Comparison of ENCODE assay signal across 9 cellular contexts in genomic region chr11:14645247-14645912, GRCh38. TPM values are rescaled to one million over a fixed set of nuclear protein-coding genes. Genes with fewer than 3 reads are reported as not detected.
DNase-seq lines count a peak whose midpoint lies in the region; ATAC-seq, FAIRE-seq and TF ChIP-seq lines count a peak whose summit lies in the region.
"Had no signal": no experiment of that assay in that cellular context is flagged by ENCODE, and none has a peak within 500 bp of the region (broad histone marks: within the 10 kb centered on the region; RNA-seq: fewer than 3 reads in every experiment).

No MANE protein-coding gene starts in this region.

- CTCF ChIA-PET in CD8-positive, alpha-beta memory T cell (lab: Charles Lee), result interaction anchor here (1.1 to 3.2 kb wide), 24 partner anchors 12 to 391 kb away, joined by 3 to 33 read pairs (median 6); partner anchors contain the start of genes COPB1 and CYP2R1

- H3K4me3 ChIP-seq in CD8-positive, alpha-beta memory T cell (ENCODE audit: low read length), result peak overlapping the region; percentile 79
- peak overlapping the region; percentile 88 for H3K4me3 ChIP-seq in LNCaP clone FGC (ENCODE audit: low read depth, low read length)
- peak overlapping the region in 1 of 3 experiments; percentile 61 for H3K4me3 ChIP-seq in keratinocyte (ENCODE audit: control insufficient read depth in 2 of 3, extremely low read depth in 1 of 3, insufficient read depth in 2 of 3, low read depth in 1 of 3, low read length in 3 of 3)
- H3K4me3 ChIP-seq in testis, result peak overlapping the region; percentile 79 to 96

- no peaks in the 10 kb centered on the region for H3K36me3 ChIP-seq in CD8-positive, alpha-beta memory T cell (ENCODE audit: insufficient read depth, low read length)
- H3K36me3 ChIP-seq in keratinocyte (ENCODE audit: control insufficient read depth in 2 of 2, extremely low read depth in 1 of 2, insufficient read depth in 2 of 2, low read length in 2 of 2), result no peaks in the 10 kb centered on the region
- no peaks in the 10 kb centered on the region for H3K36me3 ChIP-seq in testis (ENCODE audit: low read depth, missing control alignments)

- FAIRE-seq in keratinocyte (lab: Jason Lieb, UNC), result peak; percentile 26

- peaks cover 43% of the 10 kb centered on the region for H3K4me1 ChIP-seq in CD8-positive, alpha-beta memory T cell (ENCODE audit: insufficient read depth, low read length)
- peaks cover 12% of the 10 kb centered on the region for H3K4me1 ChIP-seq in keratinocyte (ENCODE audit: control insufficient read depth, extremely low read depth, insufficient read depth, low read length)
- no peaks in the 10 kb centered on the region for H3K4me1 ChIP-seq in testis

- peak in 2 of 5 donors; percentile 39 to 58 for DNase-seq in CD8-positive, alpha-beta memory T cell
- no peak for DNase-seq in LNCaP clone FGC (ENCODE audit: low read depth)
- DNase-seq in activated naive CD8-positive, alpha-beta T cell treated with anti-CD3 and anti-CD28 coated beads, Interleukin-2, amount 10 ng/mL, durations not matched to agents 7 days and 5 days, result no peak
- DNase-seq in keratinocyte (ENCODE audit: low read depth, low spot score), result no peak
- DNase-seq in testis, result no peak
- no peak for DNase-seq in left lobe of liver (ENCODE audit: low spot score)

- H3K4me3 Mint-ChIP-seq in CD8-positive, alpha-beta memory T cell, result peak overlapping the region; percentile 87 to 96 (median 92)
- peak overlapping the region; percentile 92 for H3K4me3 Mint-ChIP-seq in activated naive CD8-positive, alpha-beta T cell treated with anti-CD3 and anti-CD28 coated beads, Interleukin-2, amount 10 ng/mL, durations not matched to agents 7 days and 5 days

- ATAC-seq in activated naive CD8-positive, alpha-beta T cell treated with anti-CD3 and anti-CD28 coated beads, Interleukin-2, amount 10 ng/mL, durations not matched to agents 7 days and 5 days (ENCODE audit: low read depth), result no peak
- ATAC-seq in HG02840 (IDR thresholded peaks at IDR 0.05; ENCODE audit: low FRiP score, unreplicated experiment), result no peak
- no peak for ATAC-seq in HG03139 (IDR thresholded peaks at IDR 0.05; ENCODE audit: unreplicated experiment)
- ATAC-seq in left lobe of liver, result no peak

- H3K27me3 ChIP-seq in CD8-positive, alpha-beta memory T cell (ENCODE audit: insufficient read depth, low read length, poor library complexity, severe bottlenecking), result no peaks in the 10 kb centered on the region
- H3K27me3 ChIP-seq in keratinocyte (ENCODE audit: control insufficient read depth, extremely low read depth, insufficient read depth, low read length) (peaks cover 48% of the 10 kb centered on the region), testis (no peaks in the 10 kb centered on the region)

- peaks cover 60 to 74% (median 63%) of the 10 kb centered on the region in 3 donors for H3K4me1 Mint-ChIP-seq in CD8-positive, alpha-beta memory T cell
- H3K4me1 Mint-ChIP-seq in activated naive CD8-positive, alpha-beta T cell treated with anti-CD3 and anti-CD28 coated beads, Interleukin-2, amount 10 ng/mL, durations not matched to agents 7 days and 5 days, result peaks cover 48% of the 10 kb centered on the region

- H3K9me1 ChIP-seq in keratinocyte (ENCODE audit: control insufficient read depth, extremely low read depth, insufficient read depth, low read length), result no peaks in the 10 kb centered on the region

- no peak overlapping the region for H3K9ac ChIP-seq in keratinocyte (ENCODE audit: control insufficient read depth, extremely low read depth, insufficient read depth, low read length)

- H3K27ac Mint-ChIP-seq in CD8-positive, alpha-beta memory T cell, result peak overlapping the region; percentile 70 to 94 (median 88)
- peak overlapping the region; percentile 90 for H3K27ac Mint-ChIP-seq in activated naive CD8-positive, alpha-beta T cell treated with anti-CD3 and anti-CD28 coated beads, Interleukin-2, amount 10 ng/mL, durations not matched to agents 7 days and 5 days

- TF ChIP-seq CTCF in LNCaP clone FGC (IDR thresholded peaks at IDR 0.05; ENCODE audit: control insufficient read depth, extremely low read depth, insufficient read depth) (no peak), keratinocyte (optimal IDR thresholded peaks at IDR 0.05 in 1 of 3, IDR thresholded peaks at IDR 0.05 in 1 of 3, conservative IDR thresholded peaks at IDR 0.05 in 1 of 3; ENCODE audit: extremely low read depth in 1 of 3, insufficient read depth in 2 of 3, low read length in 3 of 3) (no peak), testis (IDR thresholded peaks at IDR 0.05) (no peak)

- no peaks in the 10 kb centered on the region for H3K79me2 ChIP-seq in keratinocyte (ENCODE audit: control insufficient read depth, insufficient read depth, low read length)

- no peak overlapping the region for H2AFZ ChIP-seq in keratinocyte (ENCODE audit: control insufficient read depth, low read length)

- H3K9me3 Mint-ChIP-seq in CD8-positive, alpha-beta memory T cell, result no peaks in the 10 kb centered on the region
- H3K9me3 Mint-ChIP-seq in activated naive CD8-positive, alpha-beta T cell treated with anti-CD3 and anti-CD28 coated beads, Interleukin-2, amount 10 ng/mL, durations not matched to agents 7 days and 5 days, result no peaks in the 10 kb centered on the region

- no peaks in the 10 kb centered on the region for H4K20me1 ChIP-seq in keratinocyte (ENCODE audit: control insufficient read depth, extremely low read depth, insufficient read depth, low read length)

- H3K4me2 ChIP-seq in keratinocyte (ENCODE audit: control insufficient read depth, extremely low read depth, insufficient read depth, low read depth, low read length), result peak overlapping the region; percentile 85

- no peak for TF ChIP-seq POLR2A in testis (IDR thresholded peaks at IDR 0.05)

- no peaks in the 10 kb centered on the region for H3K9me3 ChIP-seq in CD8-positive, alpha-beta memory T cell (ENCODE audit: low read length)
- no peaks in the 10 kb centered on the region for H3K9me3 ChIP-seq in keratinocyte (ENCODE audit: control insufficient read depth, low read depth, low read length)
- no peaks in the 10 kb centered on the region for H3K9me3 ChIP-seq in testis

- peaks cover 2 to 6% of the 10 kb centered on the region in 2 donors for H3K27me3 Mint-ChIP-seq in CD8-positive, alpha-beta memory T cell
- H3K27me3 Mint-ChIP-seq in activated naive CD8-positive, alpha-beta T cell treated with anti-CD3 and anti-CD28 coated beads, Interleukin-2, amount 10 ng/mL, durations not matched to agents 7 days and 5 days, result no peaks in the 10 kb centered on the region

- POLR2A ChIA-PET in CD8-positive, alpha-beta memory T cell (lab: Charles Lee), result interaction anchor here (0.6 to 3.7 kb wide), 12 partner anchors 10 to 246 kb away, joined by 3 to 53 read pairs (median 10); partner anchors contain the start of gene CYP2R1
- POLR2A ChIA-PET in activated naive CD8-positive, alpha-beta T cell treated with anti-CD3 and anti-CD28 coated beads, Interleukin-2, amount 10 ng/mL, durations not matched to agents 7 days and 5 days (lab: Charles Lee), result interaction anchor here (1.1 to 4.7 kb wide), 16 partner anchors 8 to 977 kb away, joined by 3 to 65 read pairs (median 7); partner anchors contain the start of genes COPB1, CYP2R1, FAR1 and PSMA1

- dilution Hi-C loops in keratinocyte (cut with MboI; ENCODE audit: extremely low pct_ligation_motif_present, low sequenced_read_pairs), result no loop called here

- H3K27ac ChIP-seq in CD8-positive, alpha-beta memory T cell (ENCODE audit: low read depth, low read length), result peak overlapping the region; percentile 77
- no peak overlapping the region for H3K27ac ChIP-seq in keratinocyte (ENCODE audit: control insufficient read depth, insufficient read depth, low read length)
- peak overlapping the region in 1 of 2 donors; percentile 88 for H3K27ac ChIP-seq in testis

- peaks cover 6 to 61% (median 16%) of the 10 kb centered on the region in 3 donors for H3K36me3 Mint-ChIP-seq in CD8-positive, alpha-beta memory T cell
- peaks cover 26% of the 10 kb centered on the region for H3K36me3 Mint-ChIP-seq in activated naive CD8-positive, alpha-beta T cell treated with anti-CD3 and anti-CD28 coated beads, Interleukin-2, amount 10 ng/mL, durations not matched to agents 7 days and 5 days

- intact Hi-C loops in testis (cut with DNase I; ENCODE audit: low total_unique reads), result no loop called here

- WGBS in testis, 2 donors, result 9 to 14% methylated on average over 6 of the region's 6 CpGs

RNA-seq across cellular contexts. Expression of gene PDE3B, which starts 1.8 kb away (rescaled TPM):
- total RNA-seq in CD8-positive, alpha-beta memory T cell, result 10 to 100 TPM; 47.0 to 47.2 TPM
- 39.8 TPM for polyA plus RNA-seq in CD8-positive, alpha-beta memory T cell
- total RNA-seq in activated naive CD8-positive, alpha-beta T cell treated with anti-CD3 and anti-CD28 coated beads, Interleukin-2, amount 10 ng/mL, durations not matched to agents 7 days and 5 days, result 100 to 1,000 TPM; 117 to 125 TPM
- 0.01 TPM in 2 of 3 replicates, not detected in the other for polyA plus RNA-seq in keratinocyte
- not detected for polyA plus RNA-seq in keratinocyte (2011; ENCODE audit: low read depth)
- polyA plus RNA-seq in keratinocyte (2011; cell fraction: cytosol; rRNA removed), result not detected in 2 replicates
- 0.03 TPM in 1 of 2 replicates, not detected in the other for polyA plus RNA-seq in keratinocyte (2011; cell fraction: nucleus; rRNA removed)
- polyA plus RNA-seq in keratinocyte (2012; ENCODE audit: low replicate concordance), result 0.07 TPM in 1 of 2 replicates, not detected in the other
- not detected in 3 replicates for polyA minus RNA-seq in keratinocyte
- 0.38 TPM for polyA minus RNA-seq in keratinocyte (2011; cell fraction: cytosol; rRNA and poly(A)+ RNA removed)
- polyA minus RNA-seq in keratinocyte (2011; cell fraction: nucleus; rRNA and poly(A)+ RNA removed), result 0.11 and 0.31 TPM in 2 replicates
- total RNA-seq in testis, result 10 to 100 TPM; 25.8 to 39.5 TPM
- 22.3 TPM for polyA plus RNA-seq in testis (ENCODE audit: insufficient read depth, low read depth, low replicate concordance)
- 41.1 TPM for total RNA-seq in left lobe of liver
- total RNA-seq: LHCN-M2 had no signal
